Comparison of ENCODE assay signal across 1 cellular context in the genomic region with DNA sequence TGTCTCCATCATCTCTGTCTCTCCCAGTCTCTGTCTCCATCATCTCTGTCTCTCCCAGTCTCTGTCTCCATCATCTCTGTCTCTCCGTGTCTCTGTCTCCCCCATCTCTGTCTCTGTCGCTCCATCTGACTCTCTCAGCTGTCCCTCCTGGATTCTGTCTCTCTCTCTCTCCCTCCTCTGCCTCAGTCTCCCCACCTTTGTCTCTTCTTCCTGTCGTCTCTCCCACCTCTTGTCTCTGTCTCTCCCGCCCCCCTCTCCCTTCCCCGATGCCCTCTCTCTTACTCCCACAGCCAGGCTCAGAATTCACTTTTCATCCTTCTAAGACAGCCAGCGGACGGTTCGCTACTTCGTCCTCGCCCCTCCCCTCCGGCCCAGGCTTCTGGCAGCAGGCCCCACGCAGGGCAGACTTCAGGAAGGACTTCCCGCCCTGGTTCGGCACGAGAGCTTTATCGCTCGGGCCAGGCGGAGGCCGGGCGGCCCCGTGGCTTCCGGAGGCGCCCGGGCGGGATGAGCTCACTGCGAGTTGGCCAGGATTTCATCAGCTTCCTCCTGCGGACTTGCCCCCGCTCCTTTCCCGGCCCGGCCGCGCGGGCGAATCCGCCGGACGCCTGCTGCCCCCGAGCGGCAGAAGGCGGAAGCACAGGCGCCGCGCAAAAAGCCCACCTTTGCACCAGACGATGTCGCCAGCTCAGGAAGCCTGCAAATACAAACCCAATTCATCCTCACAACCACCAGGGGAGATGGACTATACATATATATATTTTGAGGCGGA.
TF ChIP-seq lines count a peak whose summit lies in the region.

No MANE protein-coding gene starts in this region.

TF ChIP-seq in HepG2, 621 proteins besides CTCF, POLR2A, EP300 and RAD21 (continued from another document and continues in another):
- TF ChIP-seq, protein P1, sequence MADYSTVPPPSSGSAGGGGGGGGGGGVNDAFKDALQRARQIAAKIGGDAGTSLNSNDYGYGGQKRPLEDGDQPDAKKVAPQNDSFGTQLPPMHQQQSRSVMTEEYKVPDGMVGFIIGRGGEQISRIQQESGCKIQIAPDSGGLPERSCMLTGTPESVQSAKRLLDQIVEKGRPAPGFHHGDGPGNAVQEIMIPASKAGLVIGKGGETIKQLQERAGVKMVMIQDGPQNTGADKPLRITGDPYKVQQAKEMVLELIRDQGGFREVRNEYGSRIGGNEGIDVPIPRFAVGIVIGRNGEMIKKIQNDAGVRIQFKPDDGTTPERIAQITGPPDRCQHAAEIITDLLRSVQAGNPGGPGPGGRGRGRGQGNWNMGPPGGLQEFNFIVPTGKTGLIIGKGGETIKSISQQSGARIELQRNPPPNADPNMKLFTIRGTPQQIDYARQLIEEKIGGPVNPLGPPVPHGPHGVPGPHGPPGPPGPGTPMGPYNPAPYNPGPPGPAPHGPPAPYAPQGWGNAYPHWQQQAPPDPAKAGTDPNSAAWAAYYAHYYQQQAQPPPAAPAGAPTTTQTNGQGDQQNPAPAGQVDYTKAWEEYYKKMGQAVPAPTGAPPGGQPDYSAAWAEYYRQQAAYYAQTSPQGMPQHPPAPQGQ (CRISPR knock-in tag; IDR thresholded peaks at IDR 0.05; ENCODE audit: borderline replicate concordance) = no peak
- TF ChIP-seq NR2F6 (IDR thresholded peaks at IDR 0.05) = no peak
- TF ChIP-seq NR2F6 (CRISPR knock-in tag; IDR thresholded peaks at IDR 0.05) = peak; percentile 53; the same call in 1 of the 2 replicates
- no peak for TF ChIP-seq ZNF367 (CRISPR knock-in tag; IDR thresholded peaks at IDR 0.05; ENCODE audit: borderline replicate concordance)
- no peak for TF ChIP-seq TCF7 (IDR thresholded peaks at IDR 0.05; ENCODE audit: low read depth)
- TF ChIP-seq ZNF629 (CRISPR knock-in tag; conservative IDR thresholded peaks at IDR 0.05) = 0 out of 2 replicates have a peak, but pooled peaks have one; percentile 8
- TF ChIP-seq, protein P2, sequence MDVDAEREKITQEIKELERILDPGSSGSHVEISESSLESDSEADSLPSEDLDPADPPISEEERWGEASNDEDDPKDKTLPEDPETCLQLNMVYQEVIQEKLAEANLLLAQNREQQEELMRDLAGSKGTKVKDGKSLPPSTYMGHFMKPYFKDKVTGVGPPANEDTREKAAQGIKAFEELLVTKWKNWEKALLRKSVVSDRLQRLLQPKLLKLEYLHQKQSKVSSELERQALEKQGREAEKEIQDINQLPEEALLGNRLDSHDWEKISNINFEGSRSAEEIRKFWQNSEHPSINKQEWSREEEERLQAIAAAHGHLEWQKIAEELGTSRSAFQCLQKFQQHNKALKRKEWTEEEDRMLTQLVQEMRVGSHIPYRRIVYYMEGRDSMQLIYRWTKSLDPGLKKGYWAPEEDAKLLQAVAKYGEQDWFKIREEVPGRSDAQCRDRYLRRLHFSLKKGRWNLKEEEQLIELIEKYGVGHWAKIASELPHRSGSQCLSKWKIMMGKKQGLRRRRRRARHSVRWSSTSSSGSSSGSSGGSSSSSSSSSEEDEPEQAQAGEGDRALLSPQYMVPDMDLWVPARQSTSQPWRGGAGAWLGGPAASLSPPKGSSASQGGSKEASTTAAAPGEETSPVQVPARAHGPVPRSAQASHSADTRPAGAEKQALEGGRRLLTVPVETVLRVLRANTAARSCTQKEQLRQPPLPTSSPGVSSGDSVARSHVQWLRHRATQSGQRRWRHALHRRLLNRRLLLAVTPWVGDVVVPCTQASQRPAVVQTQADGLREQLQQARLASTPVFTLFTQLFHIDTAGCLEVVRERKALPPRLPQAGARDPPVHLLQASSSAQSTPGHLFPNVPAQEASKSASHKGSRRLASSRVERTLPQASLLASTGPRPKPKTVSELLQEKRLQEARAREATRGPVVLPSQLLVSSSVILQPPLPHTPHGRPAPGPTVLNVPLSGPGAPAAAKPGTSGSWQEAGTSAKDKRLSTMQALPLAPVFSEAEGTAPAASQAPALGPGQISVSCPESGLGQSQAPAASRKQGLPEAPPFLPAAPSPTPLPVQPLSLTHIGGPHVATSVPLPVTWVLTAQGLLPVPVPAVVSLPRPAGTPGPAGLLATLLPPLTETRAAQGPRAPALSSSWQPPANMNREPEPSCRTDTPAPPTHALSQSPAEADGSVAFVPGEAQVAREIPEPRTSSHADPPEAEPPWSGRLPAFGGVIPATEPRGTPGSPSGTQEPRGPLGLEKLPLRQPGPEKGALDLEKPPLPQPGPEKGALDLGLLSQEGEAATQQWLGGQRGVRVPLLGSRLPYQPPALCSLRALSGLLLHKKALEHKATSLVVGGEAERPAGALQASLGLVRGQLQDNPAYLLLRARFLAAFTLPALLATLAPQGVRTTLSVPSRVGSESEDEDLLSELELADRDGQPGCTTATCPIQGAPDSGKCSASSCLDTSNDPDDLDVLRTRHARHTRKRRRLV (CRISPR knock-in tag; IDR thresholded peaks at IDR 0.05) = peak; percentile 94
- TF ChIP-seq SMC3 (IDR thresholded peaks at IDR 0.05; ENCODE audit: low read length) = peak; percentile 17; the same call in 1 of the 2 replicates
- TF ChIP-seq SIN3B (IDR thresholded peaks at IDR 0.05; ENCODE audit: low read length) = no peak
- no peak for TF ChIP-seq STAT5B (CRISPR knock-in tag; IDR thresholded peaks at IDR 0.05)
- 0 out of 2 replicates have a peak, but pooled peaks have one; percentile 13 for TF ChIP-seq HHEX (CRISPR knock-in tag; IDR thresholded peaks at IDR 0.05)
- TF ChIP-seq, protein P3, sequence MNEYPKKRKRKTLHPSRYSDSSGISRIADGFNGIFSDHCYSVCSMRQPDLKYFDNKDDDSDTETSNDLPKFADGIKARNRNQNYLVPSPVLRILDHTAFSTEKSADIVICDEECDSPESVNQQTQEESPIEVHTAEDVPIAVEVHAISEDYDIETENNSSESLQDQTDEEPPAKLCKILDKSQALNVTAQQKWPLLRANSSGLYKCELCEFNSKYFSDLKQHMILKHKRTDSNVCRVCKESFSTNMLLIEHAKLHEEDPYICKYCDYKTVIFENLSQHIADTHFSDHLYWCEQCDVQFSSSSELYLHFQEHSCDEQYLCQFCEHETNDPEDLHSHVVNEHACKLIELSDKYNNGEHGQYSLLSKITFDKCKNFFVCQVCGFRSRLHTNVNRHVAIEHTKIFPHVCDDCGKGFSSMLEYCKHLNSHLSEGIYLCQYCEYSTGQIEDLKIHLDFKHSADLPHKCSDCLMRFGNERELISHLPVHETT (CRISPR knock-in tag; conservative IDR thresholded peaks at IDR 0.05) = peak; percentile 62; the same call in 1 of the 2 replicates
- peak; percentile 81; the same call in 1 of the 2 replicates for TF ChIP-seq ZMYM2 (CRISPR knock-in tag; IDR thresholded peaks at IDR 0.05)
- no peak for TF ChIP-seq PHB2 (IDR thresholded peaks at IDR 0.05; ENCODE audit: partially characterized antibody)
- TF ChIP-seq, protein P4, sequence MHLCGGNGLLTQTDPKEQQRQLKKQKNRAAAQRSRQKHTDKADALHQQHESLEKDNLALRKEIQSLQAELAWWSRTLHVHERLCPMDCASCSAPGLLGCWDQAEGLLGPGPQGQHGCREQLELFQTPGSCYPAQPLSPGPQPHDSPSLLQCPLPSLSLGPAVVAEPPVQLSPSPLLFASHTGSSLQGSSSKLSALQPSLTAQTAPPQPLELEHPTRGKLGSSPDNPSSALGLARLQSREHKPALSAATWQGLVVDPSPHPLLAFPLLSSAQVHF (CRISPR knock-in tag; IDR thresholded peaks at IDR 0.05) = 0 out of 2 replicates have a peak, but pooled peaks have one; percentile 35
- TF ChIP-seq REL (CRISPR knock-in tag; conservative IDR thresholded peaks at IDR 0.05) = peak; percentile 55; the same call in 1 of the 2 replicates
- TF ChIP-seq SRY (CRISPR knock-in tag; IDR thresholded peaks at IDR 0.05) = peak; percentile 89; the same call in 1 of the 2 replicates
- TF ChIP-seq KDM5A (IDR thresholded peaks at IDR 0.05; ENCODE audit: borderline replicate concordance, low read length) = no peak
- TF ChIP-seq THAP11 (CRISPR knock-in tag; IDR thresholded peaks at IDR 0.05) = peak; percentile 79
- TF ChIP-seq HDAC1 (CRISPR knock-in tag; IDR thresholded peaks at IDR 0.05) = peak; percentile 95
- peak; percentile 55; the same call in 1 of the 2 replicates for TF ChIP-seq ZBTB42 (CRISPR knock-in tag; IDR thresholded peaks at IDR 0.05)
- peak; percentile 32; the same call in 1 of the 2 replicates for TF ChIP-seq CREBL2 (CRISPR knock-in tag; IDR thresholded peaks at IDR 0.05; ENCODE audit: borderline replicate concordance)
- TF ChIP-seq, protein P5, sequence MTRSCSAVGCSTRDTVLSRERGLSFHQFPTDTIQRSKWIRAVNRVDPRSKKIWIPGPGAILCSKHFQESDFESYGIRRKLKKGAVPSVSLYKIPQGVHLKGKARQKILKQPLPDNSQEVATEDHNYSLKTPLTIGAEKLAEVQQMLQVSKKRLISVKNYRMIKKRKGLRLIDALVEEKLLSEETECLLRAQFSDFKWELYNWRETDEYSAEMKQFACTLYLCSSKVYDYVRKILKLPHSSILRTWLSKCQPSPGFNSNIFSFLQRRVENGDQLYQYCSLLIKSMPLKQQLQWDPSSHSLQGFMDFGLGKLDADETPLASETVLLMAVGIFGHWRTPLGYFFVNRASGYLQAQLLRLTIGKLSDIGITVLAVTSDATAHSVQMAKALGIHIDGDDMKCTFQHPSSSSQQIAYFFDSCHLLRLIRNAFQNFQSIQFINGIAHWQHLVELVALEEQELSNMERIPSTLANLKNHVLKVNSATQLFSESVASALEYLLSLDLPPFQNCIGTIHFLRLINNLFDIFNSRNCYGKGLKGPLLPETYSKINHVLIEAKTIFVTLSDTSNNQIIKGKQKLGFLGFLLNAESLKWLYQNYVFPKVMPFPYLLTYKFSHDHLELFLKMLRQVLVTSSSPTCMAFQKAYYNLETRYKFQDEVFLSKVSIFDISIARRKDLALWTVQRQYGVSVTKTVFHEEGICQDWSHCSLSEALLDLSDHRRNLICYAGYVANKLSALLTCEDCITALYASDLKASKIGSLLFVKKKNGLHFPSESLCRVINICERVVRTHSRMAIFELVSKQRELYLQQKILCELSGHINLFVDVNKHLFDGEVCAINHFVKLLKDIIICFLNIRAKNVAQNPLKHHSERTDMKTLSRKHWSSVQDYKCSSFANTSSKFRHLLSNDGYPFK (CRISPR knock-in tag; IDR thresholded peaks at IDR 0.05; ENCODE audit: borderline replicate concordance) = peak; percentile 85
- TF ChIP-seq CAMTA2 (CRISPR knock-in tag; IDR thresholded peaks at IDR 0.05; ENCODE audit: borderline replicate concordance) = peak; percentile 71; the same call in 1 of the 2 replicates
- TF ChIP-seq GATAD1 (CRISPR knock-in tag; IDR thresholded peaks at IDR 0.05) = peak; percentile 63
- peak; percentile 47; the same call in 1 of the 2 replicates for TF ChIP-seq ZIK1 (CRISPR knock-in tag; IDR thresholded peaks at IDR 0.05; ENCODE audit: borderline replicate concordance, low read depth)
- peak; percentile 51 for TF ChIP-seq RBM39 (IDR thresholded peaks at IDR 0.05; ENCODE audit: low read depth, low read length, poor library complexity, severe bottlenecking)
- TF ChIP-seq, protein P6, sequence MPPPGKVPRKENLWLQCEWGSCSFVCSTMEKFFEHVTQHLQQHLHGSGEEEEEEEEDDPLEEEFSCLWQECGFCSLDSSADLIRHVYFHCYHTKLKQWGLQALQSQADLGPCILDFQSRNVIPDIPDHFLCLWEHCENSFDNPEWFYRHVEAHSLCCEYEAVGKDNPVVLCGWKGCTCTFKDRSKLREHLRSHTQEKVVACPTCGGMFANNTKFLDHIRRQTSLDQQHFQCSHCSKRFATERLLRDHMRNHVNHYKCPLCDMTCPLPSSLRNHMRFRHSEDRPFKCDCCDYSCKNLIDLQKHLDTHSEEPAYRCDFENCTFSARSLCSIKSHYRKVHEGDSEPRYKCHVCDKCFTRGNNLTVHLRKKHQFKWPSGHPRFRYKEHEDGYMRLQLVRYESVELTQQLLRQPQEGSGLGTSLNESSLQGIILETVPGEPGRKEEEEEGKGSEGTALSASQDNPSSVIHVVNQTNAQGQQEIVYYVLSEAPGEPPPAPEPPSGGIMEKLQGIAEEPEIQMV (CRISPR knock-in tag; IDR thresholded peaks at IDR 0.05; ENCODE audit: low read depth) = 0 out of 2 replicates have a peak, but pooled peaks have one; percentile 44
- peak; percentile 83; the same call in 1 of the 2 replicates for TF ChIP-seq ARNT2 (CRISPR knock-in tag; IDR thresholded peaks at IDR 0.05; ENCODE audit: low read depth)
- TF ChIP-seq LRRFIP1 (CRISPR knock-in tag; conservative IDR thresholded peaks at IDR 0.05) = no peak
- TF ChIP-seq SMARCC2 (IDR thresholded peaks at IDR 0.05) = no peak
